ENCODE assay signal across 30 cellular contexts in the genomic region with DNA sequence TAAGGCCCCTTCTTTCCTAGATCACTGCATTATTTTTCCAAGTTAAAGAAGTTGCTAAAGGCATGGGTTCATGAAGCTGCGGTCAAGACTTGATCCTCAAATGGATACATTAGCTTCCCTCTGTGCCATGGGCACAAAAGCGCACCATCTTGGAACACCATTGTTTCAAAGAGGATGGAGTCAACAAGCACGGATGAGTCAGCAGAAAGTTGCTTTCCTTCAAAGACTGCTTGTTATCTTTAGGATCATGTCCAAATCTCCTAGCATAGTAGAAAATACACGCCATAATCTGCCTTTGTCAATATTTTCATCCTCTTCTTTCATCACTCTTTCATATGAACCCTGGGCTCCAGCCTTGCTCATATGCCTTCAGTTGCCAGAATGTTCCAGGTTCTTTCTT.
"Had no signal": no experiment of that assay in that cellular context is flagged by ENCODE, and none has a peak within 500 bp of the region (broad histone marks: within the 10 kb centered on the region; RNA-seq: fewer than 3 reads in every experiment).

No MANE protein-coding gene starts in this region.

- H3K4me3 ChIP-seq: ascending aorta, body of pancreas, breast epithelium, SJCRH30, SK-N-MC had no signal

- H3K9me3 Mint-ChIP-seq: activated CD8-positive, alpha-beta T cell treated with anti-CD3 and anti-CD28 coated beads for 36 hours; activated naive CD4-positive, alpha-beta T cell treated with anti-CD3 and anti-CD28 coated beads, Interleukin-2, amount 50 U/mL, for 24 hours; activated naive CD8-positive, alpha-beta T cell treated with anti-CD3 and anti-CD28 coated beads, Interleukin-2, amount 10 ng/mL, durations not matched to agents 7 days and 5 days; activated T-helper 17 cell treated with anti-CD3 and anti-CD28 coated beads, Interleukin-2, amount 50 U/mL, for 72 hours had no signal

- ATAC-seq: activated CD8-positive, alpha-beta T cell treated with anti-CD3 and anti-CD28 coated beads for 36 hours; activated T-cell treated with anti-CD3 and anti-CD28 coated beads, Interleukin-2, amount 50 U/mL, for 72 hours; activated T-helper 17 cell treated with anti-CD3 and anti-CD28 coated beads, Interleukin-2, amount 50 U/mL, for 72 hours; body of pancreas; Panc1 had no signal

- H3K36me3 Mint-ChIP-seq: activated naive CD4-positive, alpha-beta T cell treated with anti-CD3 and anti-CD28 coated beads, Interleukin-2, amount 50 U/mL, for 24 hours had no signal

- H3K27me3 ChIP-seq: ascending aorta, body of pancreas, breast epithelium, SJCRH30 had no signal

- H3K27ac Mint-ChIP-seq: activated CD4-positive, alpha-beta T cell treated with anti-CD3 and anti-CD28 coated beads, Interleukin-2, amount 10 ng/mL, durations not matched to agents 24 days and 14 days; activated CD8-positive, alpha-beta T cell treated with anti-CD3 and anti-CD28 coated beads for 36 hours; activated naive CD4-positive, alpha-beta T cell treated with anti-CD3 and anti-CD28 coated beads, Interleukin-2, amount 50 U/mL, for 24 hours; activated naive CD8-positive, alpha-beta T cell treated with anti-CD3 and anti-CD28 coated beads, Interleukin-2, amount 10 ng/mL, durations not matched to agents 7 days and 5 days; activated T-cell treated with anti-CD3 and anti-CD28 coated beads, Interleukin-2, amount 50 U/mL, for 72 hours; activated T-helper 17 cell treated with anti-CD3 and anti-CD28 coated beads, Interleukin-2, amount 50 U/mL, for 72 hours had no signal

- H3K4me3 Mint-ChIP-seq: activated CD4-positive, alpha-beta T cell treated with anti-CD3 and anti-CD28 coated beads, Interleukin-2, amount 10 ng/mL, durations not matched to agents 24 days and 14 days; activated CD8-positive, alpha-beta T cell treated with anti-CD3 and anti-CD28 coated beads for 36 hours; activated naive CD4-positive, alpha-beta T cell treated with anti-CD3 and anti-CD28 coated beads, Interleukin-2, amount 50 U/mL, for 24 hours; activated naive CD8-positive, alpha-beta T cell treated with anti-CD3 and anti-CD28 coated beads, Interleukin-2, amount 10 ng/mL, durations not matched to agents 7 days and 5 days; activated T-cell treated with anti-CD3 and anti-CD28 coated beads, Interleukin-2, amount 50 U/mL, for 72 hours; activated T-helper 17 cell treated with anti-CD3 and anti-CD28 coated beads, Interleukin-2, amount 50 U/mL, for 72 hours had no signal

- H3K9me3 ChIP-seq: ascending aorta, body of pancreas, breast epithelium, SJCRH30 had no signal

- H3K4me1 ChIP-seq: breast epithelium, SJCRH30 had no signal

- DNase-seq: activated CD4-positive, alpha-beta T cell treated with anti-CD3 and anti-CD28 coated beads, Interleukin-2, amount 10 ng/mL, durations not matched to agents 24 days and 14 days; activated CD4-positive, alpha-beta T cell treated with anti-CD3 and anti-CD28 coated beads, Interleukin-2, amount 50 U/mL, for 4 hours; activated CD8-positive, alpha-beta T cell treated with anti-CD3 and anti-CD28 coated beads for 36 hours; activated effector memory CD4-positive, alpha-beta T cell treated with anti-CD3 and anti-CD28 coated beads, Interleukin-2, amount 50 U/mL, for 16 hours; activated naive CD4-positive, alpha-beta T cell; activated naive CD8-positive, alpha-beta T cell treated with anti-CD3 and anti-CD28 coated beads, Interleukin-2, amount 10 ng/mL, durations not matched to agents 7 days and 5 days; activated T-cell treated with anti-CD3 and anti-CD28 coated beads, Interleukin-2, amount 50 U/mL, for 1 hour; activated T-cell treated with anti-CD3 and anti-CD28 coated beads, Interleukin-2, amount 50 U/mL, for 72 hours; amygdala; body of pancreas; caudate nucleus; cerebellar nuclear complex; NCI-H1048; NCI-H1105 treated with DMSO at 0.1 percent for 48 hours; NCI-H1436; NCI-H1694; NCI-H1930; NCI-H2081 treated with DMSO at 0.1 percent for 48 hours; NCI-H226; NCI-H446 treated with DMSO at 0.1 percent for 48 hours; NCI-H524; SHP77; SJCRH30; T1000 had no signal

- H3K27ac ChIP-seq: ascending aorta, body of pancreas, breast epithelium, SJCRH30, SK-N-MC had no signal

- H3K27me3 Mint-ChIP-seq: activated CD8-positive, alpha-beta T cell treated with anti-CD3 and anti-CD28 coated beads for 36 hours; activated naive CD4-positive, alpha-beta T cell treated with anti-CD3 and anti-CD28 coated beads, Interleukin-2, amount 50 U/mL, for 24 hours; activated T-helper 17 cell treated with anti-CD3 and anti-CD28 coated beads, Interleukin-2, amount 50 U/mL, for 72 hours had no signal

- H3K36me3 ChIP-seq: ascending aorta, breast epithelium, SJCRH30 had no signal
